ENCODE assay signal across 25 cellular contexts in genomic region chrX:140799216-140799615, GRCh38.
DNase-seq lines count a peak whose midpoint lies in the region; ATAC-seq and TF ChIP-seq lines count a peak whose summit lies in the region.
"Had no signal": no experiment of that assay in that cellular context is flagged by ENCODE, and none has a peak within 500 bp of the region (broad histone marks: within the 10 kb centered on the region; RNA-seq: fewer than 3 reads in every experiment).

No MANE protein-coding gene starts in this region.

- H4K20me1 ChIP-seq in mammary epithelial cell (ENCODE audit: insufficient read depth, low read length): no peaks in the 10 kb centered on the region
- H4K20me1 ChIP-seq: BLaER1 had no signal

- no peaks in the 10 kb centered on the region for H3K36me3 Mint-ChIP-seq in activated CD4-positive, alpha-beta memory T cell treated with anti-CD3 and anti-CD28 coated beads, Interleukin-2, amount 10 ng/mL, durations not matched to agents 7 days and 5 days (ENCODE audit: low read depth)

- 75% methylated on average over 1 of the region's 2 CpGs for WGBS in mammary epithelial cell (ENCODE audit: low coverage, missing lambda C conversion rate)
- WGBS in body of pancreas, 2 donors: 90 to 100% methylated on average over 2 of the region's 2 CpGs

- dilution Hi-C loops in mammary epithelial cell (cut with HindIII; ENCODE audit: low sequenced_read_pairs): no loop called here

- peaks cover 2% of the 10 kb centered on the region for H3K9me3 ChIP-seq in mammary epithelial cell (replicated peaks; ENCODE audit: insufficient read depth, low read length)
- no peaks in the 10 kb centered on the region for H3K9me3 ChIP-seq in body of pancreas
- H3K9me3 ChIP-seq: BLaER1 had no signal

- no peak overlapping the region for H3K4me3 Mint-ChIP-seq in activated CD4-positive, alpha-beta memory T cell treated with anti-CD3 and anti-CD28 coated beads, Interleukin-2, amount 10 ng/mL, durations not matched to agents 7 days and 5 days
- H3K4me3 Mint-ChIP-seq: CD4-positive, alpha-beta T cell had no signal

- H3K27me3 Mint-ChIP-seq in activated CD4-positive, alpha-beta memory T cell treated with anti-CD3 and anti-CD28 coated beads, Interleukin-2, amount 10 ng/mL, durations not matched to agents 7 days and 5 days: no peaks in the 10 kb centered on the region
- H3K27me3 Mint-ChIP-seq: CD4-positive, alpha-beta T cell had no signal

- H3K27ac Mint-ChIP-seq in activated CD4-positive, alpha-beta memory T cell treated with anti-CD3 and anti-CD28 coated beads, Interleukin-2, amount 10 ng/mL, durations not matched to agents 7 days and 5 days: no peak overlapping the region
- H3K27ac Mint-ChIP-seq: CD4-positive, alpha-beta T cell had no signal

- H3K27ac ChIP-seq in mammary epithelial cell (ENCODE audit: insufficient read depth, low read depth, low read length): no peak overlapping the region
- H3K27ac ChIP-seq in body of pancreas: no peak overlapping the region
- H3K27ac ChIP-seq: 22Rv1, BLaER1, KMS-11 had no signal

- no peaks in the 10 kb centered on the region for H3K79me2 ChIP-seq in mammary epithelial cell (ENCODE audit: insufficient read depth, low read length)

- no peak for ATAC-seq in body of pancreas

- peak; percentile 1 for DNase-seq in DMS53 (lab: John Stamatoyannopoulos, UW)
- DNase-seq in DMS53 treated with DMSO at 0.1 percent for 48 hours (lab: John Stamatoyannopoulos, UW; ENCODE audit: unreplicated experiment): no peak
- DNase-seq in mammary epithelial cell: peak; percentile 17
- DNase-seq in iris pigment epithelial cell (ENCODE audit: low read depth): peak; percentile 2
- DNase-seq in activated CD4-positive, alpha-beta memory T cell treated with anti-CD3 and anti-CD28 coated beads, Interleukin-2, amount 10 ng/mL, durations not matched to agents 7 days and 5 days: no peak
- no peak for DNase-seq in activated T-cell treated with anti-CD3 and anti-CD28 coated beads for 4 hours
- no peak for DNase-seq in body of pancreas
- no peak for DNase-seq in foreskin fibroblast
- DNase-seq: ACHN; CD4-positive, alpha-beta T cell; COR-L47; DND-41; GOT3; HCEC 1CT; IMR-90; NCI-H1417; NCI-H1694 treated with DMSO at 0.1 percent for 48 hours; NCI-H2081 treated with DMSO at 0.1 percent for 48 hours; NCI-H2171 treated with DMSO at 0.1 percent for 48 hours; NCI-H524 treated with DMSO at 0.1 percent for 48 hours; NCI-H82; Right ventricle myocardium superior had no signal

- H3K27me3 ChIP-seq in mammary epithelial cell (ENCODE audit: insufficient read depth, low read length) (no peaks in the 10 kb centered on the region), body of pancreas (no peaks in the 10 kb centered on the region)

- BruUV-seq in mammary epithelial cell (replicated peaks; lab: Mats Ljungman, UMichigan): no TSS peak

- H3K4me1 ChIP-seq in mammary epithelial cell (ENCODE audit: insufficient read depth, low read length) (no peaks in the 10 kb centered on the region), body of pancreas (no peaks in the 10 kb centered on the region)
- H3K4me1 ChIP-seq: BLaER1 had no signal

- POLR2A ChIA-PET in activated CD4-positive, alpha-beta memory T cell treated with anti-CD3 and anti-CD28 coated beads, Interleukin-2, amount 10 ng/mL, durations not matched to agents 7 days and 5 days (lab: Charles Lee): no interaction called here

- H3K4me3 ChIP-seq in mammary epithelial cell (replicated peaks in 1 of 3; ENCODE audit: insufficient read depth in 1 of 3, low read depth in 2 of 3, low read length in 3 of 3) (no peak overlapping the region), body of pancreas (no peak overlapping the region), foreskin fibroblast (ENCODE audit: low read depth in 1 of 2, low read length in 2 of 2) (no peak overlapping the region)
- H3K4me3 ChIP-seq: BLaER1 had no signal

- no peak overlapping the region for H2AFZ ChIP-seq in mammary epithelial cell (ENCODE audit: low read depth, low read length)

- H3K4me1 Mint-ChIP-seq in activated CD4-positive, alpha-beta memory T cell treated with anti-CD3 and anti-CD28 coated beads, Interleukin-2, amount 10 ng/mL, durations not matched to agents 7 days and 5 days: peaks cover 2% of the 10 kb centered on the region

- no peak overlapping the region for H3K4me2 ChIP-seq in mammary epithelial cell (ENCODE audit: insufficient read depth, low read depth, low read length)
- H3K4me2 ChIP-seq: BLaER1, KMS-11 had no signal

- no peak overlapping the region for H3K9ac ChIP-seq in mammary epithelial cell (ENCODE audit: insufficient read depth, low read length)
- H3K9ac ChIP-seq: BLaER1, KMS-11 had no signal

- TF ChIP-seq CTCF in mammary epithelial cell (conservative IDR thresholded peaks at IDR 0.05 in 1 of 2, IDR thresholded peaks at IDR 0.05 in 1 of 2; ENCODE audit: extremely low read depth in 1 of 2, insufficient read depth in 1 of 2, low read depth in 1 of 2, low read length in 2 of 2): no peak
- TF ChIP-seq CTCF in body of pancreas (IDR thresholded peaks at IDR 0.05): no peak
- TF ChIP-seq CTCF in foreskin fibroblast (IDR thresholded peaks at IDR 0.05; ENCODE audit: low read depth, low read length): no peak

- intact Hi-C loops in mammary epithelial cell (cut with micrococcal nuclease) (no loop called here), body of pancreas (cut with DNase I) (no loop called here)

- no peaks in the 10 kb centered on the region for H3K9me3 Mint-ChIP-seq in activated CD4-positive, alpha-beta memory T cell treated with anti-CD3 and anti-CD28 coated beads, Interleukin-2, amount 10 ng/mL, durations not matched to agents 7 days and 5 days
- H3K9me3 Mint-ChIP-seq: CD4-positive, alpha-beta T cell had no signal

- H3K36me3 ChIP-seq in mammary epithelial cell (ENCODE audit: insufficient read depth, low read length) (no peaks in the 10 kb centered on the region), body of pancreas (replicated peaks in 1 of 2; ENCODE audit: insufficient read depth in 1 of 2, low read depth in 2 of 2) (no peaks in the 10 kb centered on the region)
- H3K36me3 ChIP-seq: BLaER1 had no signal

- CTCF ChIA-PET in mammary epithelial cell (lab: Charles Lee; ENCODE audit: low non-redundant PET): no interaction called here
- CTCF ChIA-PET in activated CD4-positive, alpha-beta memory T cell treated with anti-CD3 and anti-CD28 coated beads, Interleukin-2, amount 10 ng/mL, durations not matched to agents 7 days and 5 days (lab: Charles Lee): no interaction called here

- no peak for TF ChIP-seq POLR2A in body of pancreas (IDR thresholded peaks at IDR 0.05)

- in situ Hi-C loops in mammary epithelial cell (cut with MboI; ENCODE audit: low sequenced_read_pairs in 2 of 2): no loop called here

Comparison
In these comparisons a context has a peak if more than half of its experiments do, and no peak if none do; other contexts are left out.
1. DNase-seq: peak in DMS53 (single experiment), mammary epithelial cell (single experiment) and iris pigment epithelial cell (single experiment); none in DMS53 treated with DMSO at 0.1 percent for 48 hours (single experiment), activated CD4-positive, alpha-beta memory T cell treated with anti-CD3 and anti-CD28 coated beads, Interleukin-2, amount 10 ng/mL, durations not matched to agents 7 days and 5 days (single experiment), activated T-cell treated with anti-CD3 and anti-CD28 coated beads for 4 hours (single experiment), body of pancreas (0 of 4) and foreskin fibroblast (0 of 2).